8 cellular contexts compared by ENCODE assay signal in genomic region chr17:80546267-80546666, GRCh38. TPM values are rescaled to one million over a fixed set of nuclear protein-coding genes. Genes with fewer than 3 reads are reported as not detected.
A peak's percentile ranks its signal among the peaks of the same experiment; 100 is the strongest.
DNase-seq lines count a peak whose midpoint lies in the region; ATAC-seq, FAIRE-seq and TF ChIP-seq lines count a peak whose summit lies in the region.
"Had no signal": no experiment of that assay in that cellular context is flagged by ENCODE, and none has a peak within 500 bp of the region (broad histone marks: within the 10 kb centered on the region; RNA-seq: fewer than 3 reads in every experiment).

No MANE protein-coding gene starts in this region.

- no peak overlapping the region for H3K4ac ChIP-seq in H9 (ENCODE audit: low read depth, low read length)

- H2BK5ac ChIP-seq in H9 (ENCODE audit: insufficient read length, low read length), result no peak overlapping the region

- no peak overlapping the region for H4K91ac ChIP-seq in H9 (ENCODE audit: insufficient read length, low read depth, low read length)

- 0 out of 5 replicates have a peak, but pooled peaks cover 0 to 2% of the 10 kb centered on the region in 2 experiments for H3K9me3 Mint-ChIP-seq in H9
- no peaks in the 10 kb centered on the region for H3K9me3 Mint-ChIP-seq in chondrocyte (ENCODE audit: low read depth)

- no peaks in the 10 kb centered on the region for H3K36me3 Mint-ChIP-seq in H9 (ENCODE audit: insufficient read depth in 1 of 3, low read depth in 3 of 3)
- H3K36me3 Mint-ChIP-seq in chondrocyte (ENCODE audit: low read depth), result no peaks in the 10 kb centered on the region

- intact Hi-C loops in left colon (cut with DNase I, micrococcal nuclease), result no loop called here

- H3K23ac ChIP-seq in H9 (ENCODE audit: insufficient read length, low read depth, low read length), result no peak overlapping the region

- no peak for ATAC-seq in left colon

- peaks cover 19% of the 10 kb centered on the region for H3K79me1 ChIP-seq in H9 (ENCODE audit: insufficient read depth, low read depth, low read length, poor library complexity, severe bottlenecking)

- peaks cover 11% of the 10 kb centered on the region; the same call in 1 of the 2 replicates for H3K79me2 ChIP-seq in H9 (ENCODE audit: insufficient read depth, low read length)

- TF ChIP-seq CTCF in H9 (conservative IDR thresholded peaks at IDR 0.05) (no peak), NB4 (IDR thresholded peaks at IDR 0.05; ENCODE audit: low read depth, low read length) (no peak), chondrocyte (IDR thresholded peaks at IDR 0.05) (no peak)

- H3K23me2 ChIP-seq in H9 (ENCODE audit: insufficient read length, low read depth, low read length, poor library complexity, severe bottlenecking), result peaks cover 5% of the 10 kb centered on the region

- H3K4me3 Mint-ChIP-seq in H9, result peak overlapping the region; percentile 93 to 94
- H3K4me3 Mint-ChIP-seq in chondrocyte (ENCODE audit: unreplicated experiment), result peak overlapping the region; percentile 89

- no peak overlapping the region for H4K8ac ChIP-seq in H9 (replicated peaks; ENCODE audit: insufficient read length, low read depth, low read length)

- H3K27ac Mint-ChIP-seq in H9 (no peak overlapping the region), chondrocyte (ENCODE audit: unreplicated experiment) (peak overlapping the region; percentile 32)

- H3K4me1 Mint-ChIP-seq in H9 (peaks cover 16 to 21% of the 10 kb centered on the region in 2 experiments), chondrocyte (ENCODE audit: low read depth) (peaks cover 33% of the 10 kb centered on the region)

- DNase-seq in H9 (no peak), NB4 (ENCODE audit: low read depth) (peak; percentile 65), chondrocyte (ENCODE audit: low spot score) (no peak), caudate nucleus (lab: John Stamatoyannopoulos, UW) (no peak), left colon (no peak), GM19239 (ENCODE audit: insufficient read length, low spot score) (no peak)
- DNase-seq: NCI-H524 treated with DMSO at 0.1 percent for 48 hours had no signal

- H3K4me3 ChIP-seq in NB4 (ENCODE audit: low read depth, low read length) (peak overlapping the region; percentile 90), neuron (ENCODE audit: low read length) (peak overlapping the region; percentile 98)

- no CpG with 5 or more reads among the region's 5 CpGs for WGBS in H9 (ENCODE audit: extremely low coverage, insufficient read length, low lambda C conversion rate)

- H3K4me1 ChIP-seq in H9 (ENCODE audit: insufficient read depth, low read length), result peaks cover 5% of the 10 kb centered on the region; the same call in 1 of the 2 replicates
- peaks cover 17% of the 10 kb centered on the region for H3K4me1 ChIP-seq in neuron (ENCODE audit: insufficient read depth, low read length)

- no peak overlapping the region for H4K5ac ChIP-seq in H9 (ENCODE audit: insufficient read length, low read depth, low read length)

- H3K27ac ChIP-seq in H9 (ENCODE audit: insufficient read length, low read depth, low read length) (no peak overlapping the region), caudate nucleus (ENCODE audit: low read depth, low read length) (no peak overlapping the region)

- H3T11ph ChIP-seq in H9 (ENCODE audit: low read length), result no peak overlapping the region

- H3K56ac ChIP-seq in H9 (ENCODE audit: insufficient read length, low read depth, low read length), result no peak overlapping the region

- no peaks in the 10 kb centered on the region for H3K9me3 ChIP-seq in H9 (ENCODE audit: control insufficient read depth, low read depth, low read length)
- H3K9me3 ChIP-seq in neuron (ENCODE audit: low read length), result no peaks in the 10 kb centered on the region

- no peak overlapping the region for H2BK120ac ChIP-seq in H9 (ENCODE audit: low read depth, low read length, poor library complexity, severe bottlenecking)

- no peak overlapping the region for H3K14ac ChIP-seq in H9 (ENCODE audit: insufficient read depth, low read length)

- H3K27me3 Mint-ChIP-seq in H9 (ENCODE audit: low read depth) (peaks cover 29% of the 10 kb centered on the region), chondrocyte (ENCODE audit: low read depth) (no peaks in the 10 kb centered on the region)

- H2AFZ ChIP-seq in H9 (ENCODE audit: low read length) (no peak overlapping the region), neuron (ENCODE audit: low read depth, low read length) (no peak overlapping the region)

- FAIRE-seq in GM19239 (lab: Jason Lieb, UNC), result no peak

- TF ChIP-seq POLR2A in NB4 (IDR thresholded peaks at IDR 0.05; ENCODE audit: extremely low read depth, insufficient read length), result no peak

- peak overlapping the region; percentile 36 for H3K9ac ChIP-seq in H9 (ENCODE audit: extremely low read depth, insufficient read length, low read length)

- H2BK12ac ChIP-seq in H9 (ENCODE audit: insufficient read length, low read depth, low read length), result no peak overlapping the region

- H3K27me3 ChIP-seq in H9 (ENCODE audit: insufficient read depth, low read length), result no peaks in the 10 kb centered on the region
- no peaks in the 10 kb centered on the region for H3K27me3 ChIP-seq in neuron (ENCODE audit: insufficient read depth, low read length)

- H2AK5ac ChIP-seq in H9 (ENCODE audit: insufficient read length, low read length), result no peak overlapping the region

- no peaks in the 10 kb centered on the region for H4K20me1 ChIP-seq in H9 (ENCODE audit: control insufficient read depth, insufficient read depth, insufficient read length)

- no peak overlapping the region for H2BK20ac ChIP-seq in H9 (ENCODE audit: low read depth, low read length, poor library complexity, severe bottlenecking)

- peaks cover 4% of the 10 kb centered on the region for H3K36me3 ChIP-seq in neuron (ENCODE audit: insufficient read depth, low read length)

- H3K18ac ChIP-seq in H9 (ENCODE audit: insufficient read length, low read depth, low read length), result no peak overlapping the region

- H2BK15ac ChIP-seq in H9 (ENCODE audit: low read depth, low read length), result no peak overlapping the region

- H3K4me2 ChIP-seq in H9 (ENCODE audit: insufficient read depth, insufficient read length, low read length), result peak overlapping the region; percentile 37

RNA-seq across cellular contexts. Expression of gene RPTOR, which starts 1.6 kb away (rescaled TPM):
- total RNA-seq in H9 (2021), result 24.3 and 25.1 TPM in 2 replicates
- 30.7 to 44.8 TPM (median 30.9 TPM) in 3 replicates for total RNA-seq in chondrocyte
- total RNA-seq in left colon, result 10 to 100 TPM; 33.4 to 35.7 TPM
